17 cellular contexts compared by ENCODE assay signal in the genomic region with DNA sequence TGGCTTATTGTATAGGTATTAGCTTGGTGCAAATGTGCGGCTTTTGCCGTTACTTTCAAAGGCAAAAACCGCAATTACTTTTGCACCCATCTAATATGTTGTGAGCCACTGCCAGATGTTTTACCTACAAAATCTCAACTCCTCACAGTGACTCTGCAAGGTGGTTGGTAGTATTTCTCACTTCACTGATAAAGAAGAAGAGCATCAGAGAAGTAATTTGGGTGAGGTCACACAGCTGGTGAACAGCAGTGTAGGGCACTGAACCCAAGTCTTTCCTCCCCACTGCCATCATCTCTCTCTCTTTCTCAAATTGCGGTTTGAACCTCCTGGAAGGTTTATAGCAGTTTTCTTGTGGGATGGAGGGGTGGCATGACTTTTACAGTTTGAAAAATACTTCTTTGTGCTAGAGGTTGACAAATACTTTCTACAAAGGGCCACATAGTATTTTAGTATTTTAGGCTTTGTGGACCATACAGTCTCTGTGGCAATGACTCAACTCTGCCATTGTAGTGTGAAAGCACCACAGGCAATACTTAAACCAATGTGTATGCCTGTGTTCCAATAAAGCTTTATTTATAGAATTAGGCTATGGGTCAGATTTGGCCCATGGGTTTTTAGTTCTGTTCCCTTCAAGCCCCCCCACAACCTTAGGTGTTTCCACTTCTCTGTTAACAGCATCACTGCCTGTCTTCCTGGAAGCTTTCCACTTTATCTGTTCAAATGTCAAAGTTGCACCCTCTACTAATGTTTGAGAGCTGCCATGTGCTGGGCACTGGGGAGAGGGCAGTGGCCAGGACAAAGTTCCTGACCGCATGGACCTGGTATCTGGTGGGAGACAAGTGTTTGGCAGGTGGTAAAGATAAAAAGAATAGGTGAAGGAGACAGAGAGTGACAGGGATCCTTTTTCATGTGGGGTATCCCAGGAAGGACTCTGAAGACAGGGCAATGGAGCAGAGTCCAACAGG. TPM values are rescaled to one million over a fixed set of nuclear protein-coding genes. Genes with fewer than 3 reads are reported as not detected.
"Had no signal": no experiment of that assay in that cellular context is flagged by ENCODE, and none has a peak within 500 bp of the region (broad histone marks: within the 10 kb centered on the region; RNA-seq: fewer than 3 reads in every experiment).

No MANE protein-coding gene starts in this region.

- H3K27ac ChIP-seq: lower lobe of right lung, ovary, tibial artery, uterus had no signal

- H3K4me1 Mint-ChIP-seq: activated B cell treated with CpG ODN at 0.5 μM for 24 hours; activated naive CD4-positive, alpha-beta T cell treated with anti-CD3 and anti-CD28 coated beads, Interleukin-2, amount 50 U/mL, for 24 hours; stimulated activated effector memory CD8-positive, alpha-beta T cell treated with anti-CD3 and anti-CD28 coated beads, Interleukin-12 subunit alpha, Interleukin-12 subunit beta, amount 100 ng/mL, for 72 hours had no signal

- DNase-seq: activated B cell treated with CpG ODN at 0.5 μM for 24 hours; activated CD4-positive, alpha-beta T cell treated with anti-CD3 and anti-CD28 coated beads for 48 hours; activated CD8-positive, alpha-beta T cell treated with anti-CD3 and anti-CD28 coated beads for 36 hours; activated effector memory CD4-positive, alpha-beta T cell treated with Interleukin-2 at 50 U/mL for 16 hours; activated T-cell treated with anti-CD3 and anti-CD28 coated beads, Interleukin-2, amount 50 U/mL, for 4 hours; caudate nucleus; foreskin fibroblast; lower lobe of right lung; ovary; tibial artery; uterus had no signal

- H3K4me3 ChIP-seq: adrenal gland, lower lobe of right lung, ovary, tibial artery, uterus had no signal

- H3K27ac Mint-ChIP-seq: activated B cell treated with CpG ODN at 0.5 μM for 24 hours; activated CD8-positive, alpha-beta T cell treated with anti-CD3 and anti-CD28 coated beads for 36 hours; activated naive CD4-positive, alpha-beta T cell treated with anti-CD3 and anti-CD28 coated beads, Interleukin-2, amount 50 U/mL, for 24 hours; mesothelial cell of epicardium; stimulated activated effector memory CD8-positive, alpha-beta T cell treated with anti-CD3 and anti-CD28 coated beads, Interleukin-12 subunit alpha, Interleukin-12 subunit beta, amount 100 ng/mL, for 72 hours had no signal

- H3K4me3 Mint-ChIP-seq: activated B cell treated with CpG ODN at 0.5 μM for 24 hours; activated CD8-positive, alpha-beta T cell treated with anti-CD3 and anti-CD28 coated beads for 36 hours; activated naive CD4-positive, alpha-beta T cell treated with anti-CD3 and anti-CD28 coated beads, Interleukin-2, amount 50 U/mL, for 24 hours; activated T-cell treated with anti-CD3 and anti-CD28 coated beads, Interleukin-2, amount 50 U/mL, for 4 hours; mesothelial cell of epicardium; neural crest cell; stimulated activated effector memory CD8-positive, alpha-beta T cell treated with anti-CD3 and anti-CD28 coated beads, Interleukin-12 subunit alpha, Interleukin-12 subunit beta, amount 100 ng/mL, for 72 hours had no signal

- H3K9me3 Mint-ChIP-seq: activated B cell treated with CpG ODN at 0.5 μM for 24 hours; activated CD8-positive, alpha-beta T cell treated with anti-CD3 and anti-CD28 coated beads for 36 hours; activated naive CD4-positive, alpha-beta T cell treated with anti-CD3 and anti-CD28 coated beads, Interleukin-2, amount 50 U/mL, for 24 hours; activated T-cell treated with anti-CD3 and anti-CD28 coated beads, Interleukin-2, amount 50 U/mL, for 4 hours; mesothelial cell of epicardium; neural crest cell; stimulated activated effector memory CD8-positive, alpha-beta T cell treated with anti-CD3 and anti-CD28 coated beads, Interleukin-12 subunit alpha, Interleukin-12 subunit beta, amount 100 ng/mL, for 72 hours had no signal

- H3K36me3 ChIP-seq: adrenal gland, lower lobe of right lung, ovary, tibial artery, uterus had no signal

- H3K9me3 ChIP-seq: adrenal gland, lower lobe of right lung, ovary, tibial artery, uterus had no signal

- H3K4me1 ChIP-seq: lower lobe of right lung, uterus had no signal

- H3K27me3 ChIP-seq: adrenal gland, ovary, tibial artery, uterus had no signal

- ATAC-seq: activated CD8-positive, alpha-beta T cell treated with anti-CD3 and anti-CD28 coated beads for 36 hours; activated T-cell treated with anti-CD3 and anti-CD28 coated beads, Interleukin-2, amount 50 U/mL, for 4 hours; lower lobe of right lung; stimulated activated effector memory CD8-positive, alpha-beta T cell treated with anti-CD3 and anti-CD28 coated beads, Interleukin-12 subunit alpha, Interleukin-12 subunit beta, amount 100 ng/mL, for 72 hours had no signal

RNA-seq across cellular contexts. Expression of a gene that starts 30.1 kb away (rescaled TPM):
- total RNA-seq: activated B cell treated with CpG ODN at 0.5 μM for 24 hours; activated CD8-positive, alpha-beta T cell treated with anti-CD3 and anti-CD28 coated beads for 36 hours; T-helper 2 cell treated with Interferon-gamma antibody and Interleukin-4, amounts not matched to agents 100 ng/mL and 5 ng/mL, for 36 hours had no signal
